In the genomic region with DNA sequence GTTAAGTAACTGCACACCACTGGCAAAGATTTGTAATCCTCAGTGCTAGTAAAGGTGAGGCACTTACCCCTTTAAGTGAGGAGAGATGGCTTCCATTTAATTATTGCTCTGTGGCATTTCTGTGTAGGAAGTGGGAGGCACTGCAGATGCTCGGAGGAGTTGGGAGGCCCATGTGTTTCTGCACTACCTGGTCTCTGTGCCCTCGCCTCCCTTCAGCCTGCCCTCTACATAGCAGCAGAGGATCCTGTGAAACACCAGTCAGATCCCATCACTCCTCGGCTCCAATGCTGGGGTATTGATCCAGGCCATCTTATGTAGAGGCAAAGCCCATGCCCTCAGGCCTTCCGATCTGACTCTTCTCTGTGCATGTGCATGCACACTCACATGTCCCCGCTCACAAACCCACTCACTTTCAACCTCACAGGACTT, we compare ENCODE assay signal across 9 cellular contexts.
DNase-seq lines count a peak whose midpoint lies in the region; ATAC-seq, FAIRE-seq and TF ChIP-seq lines count a peak whose summit lies in the region.
"Had no signal": no experiment of that assay in that cellular context is flagged by ENCODE, and none has a peak within 500 bp of the region (broad histone marks: within the 10 kb centered on the region; RNA-seq: fewer than 3 reads in every experiment).

No MANE protein-coding gene starts in this region.

- peaks cover 50% of the 10 kb centered on the region for H3K4me1 Mint-ChIP-seq in activated T-helper 2 cell treated with anti-CD3 and anti-CD28 coated beads, Interferon-gamma antibody, Interleukin-2, Interleukin-4, amounts not matched to agents 10 μg/mL and 5 μg/mL and 100 μg/mL, durations not matched to agents 14 hours and 24 hours and 36 hours (ENCODE audit: low read depth)
- peaks cover 32 to 52% (median 40%) of the 10 kb centered on the region in 4 donors for H3K4me1 Mint-ChIP-seq in naive thymus-derived CD8-positive, alpha-beta T cell

- H3K9me3 Mint-ChIP-seq in activated T-helper 2 cell treated with anti-CD3 and anti-CD28 coated beads, Interferon-gamma antibody, Interleukin-2, Interleukin-4, amounts not matched to agents 10 μg/mL and 5 μg/mL and 100 μg/mL, durations not matched to agents 14 hours and 24 hours and 36 hours, result no peaks in the 10 kb centered on the region
- H3K9me3 Mint-ChIP-seq in naive thymus-derived CD8-positive, alpha-beta T cell, result no peaks in the 10 kb centered on the region

- POLR2A ChIA-PET in naive thymus-derived CD8-positive, alpha-beta T cell (lab: Charles Lee), result no interaction called here

- intact Hi-C loops in activated T-helper 2 cell treated with anti-CD3 and anti-CD28 coated beads, Interferon-gamma antibody, Interleukin-2, Interleukin-4, amounts not matched to agents 10 μg/mL and 5 μg/mL and 100 μg/mL, durations not matched to agents 14 hours and 24 hours and 36 hours (cut with micrococcal nuclease), result loop anchor here (1.0 to 2.0 kb wide), 3 partner anchors 9 to 171 kb away; a partner anchor contains a TSS

- H3K27me3 Mint-ChIP-seq in activated T-helper 2 cell treated with anti-CD3 and anti-CD28 coated beads, Interferon-gamma antibody, Interleukin-2, Interleukin-4, amounts not matched to agents 10 μg/mL and 5 μg/mL and 100 μg/mL, durations not matched to agents 14 hours and 24 hours and 36 hours (ENCODE audit: low read depth), result no peaks in the 10 kb centered on the region
- no peaks in the 10 kb centered on the region for H3K27me3 Mint-ChIP-seq in naive thymus-derived CD8-positive, alpha-beta T cell

- peak; percentile 72 to 81 for ATAC-seq in naive thymus-derived CD8-positive, alpha-beta T cell
- ATAC-seq in HG03457 (IDR thresholded peaks at IDR 0.05; ENCODE audit: unreplicated experiment) (no peak), GM18867 (IDR thresholded peaks at IDR 0.05; ENCODE audit: unreplicated experiment) (no peak)

- peak overlapping the region; percentile 78 for H3K4me3 Mint-ChIP-seq in activated T-helper 2 cell treated with anti-CD3 and anti-CD28 coated beads, Interferon-gamma antibody, Interleukin-2, Interleukin-4, amounts not matched to agents 10 μg/mL and 5 μg/mL and 100 μg/mL, durations not matched to agents 14 hours and 24 hours and 36 hours (ENCODE audit: low read depth)
- H3K4me3 Mint-ChIP-seq in naive thymus-derived CD8-positive, alpha-beta T cell, result peak overlapping the region; percentile 59 to 94 (median 90)

- TF ChIP-seq POLR2A in GM12891 (IDR thresholded peaks at IDR 0.05; ENCODE audit: low read depth, low read length), result no peak

- H3K27ac Mint-ChIP-seq in activated T-helper 2 cell treated with anti-CD3 and anti-CD28 coated beads, Interferon-gamma antibody, Interleukin-2, Interleukin-4, amounts not matched to agents 10 μg/mL and 5 μg/mL and 100 μg/mL, durations not matched to agents 14 hours and 24 hours and 36 hours, result peak overlapping the region; percentile 87
- H3K27ac Mint-ChIP-seq in naive thymus-derived CD8-positive, alpha-beta T cell, result peak overlapping the region; percentile 71 to 99 (median 95)

- no peaks in the 10 kb centered on the region for H3K36me3 Mint-ChIP-seq in activated T-helper 2 cell treated with anti-CD3 and anti-CD28 coated beads, Interferon-gamma antibody, Interleukin-2, Interleukin-4, amounts not matched to agents 10 μg/mL and 5 μg/mL and 100 μg/mL, durations not matched to agents 14 hours and 24 hours and 36 hours (ENCODE audit: low read depth)
- H3K36me3 Mint-ChIP-seq in naive thymus-derived CD8-positive, alpha-beta T cell, result no peaks in the 10 kb centered on the region

- FAIRE-seq in GM12891 (lab: Jason Lieb, UNC), result peak; percentile 60

- DNase-seq in GM12891 (ENCODE audit: insufficient read length, low spot score) (no peak), Kasumi-1 (lab: John Stamatoyannopoulos, UW) (peak; percentile 38 to 54), NCI-H345 (lab: John Stamatoyannopoulos, UW) (no peak), NCI-H2081 (lab: John Stamatoyannopoulos, UW) (no peak)
- no peak for DNase-seq in activated T-helper 2 cell treated with anti-CD3 and anti-CD28 coated beads, Interferon-gamma antibody, Interleukin-2, Interleukin-4, amounts not matched to agents 10 μg/mL and 5 μg/mL and 100 μg/mL, durations not matched to agents 14 hours and 24 hours and 36 hours (ENCODE audit: low spot score)
- peak in 4 of 10 donors; percentile 16 to 62 (median 22) for DNase-seq in naive thymus-derived CD8-positive, alpha-beta T cell
- DNase-seq: cerebellar nuclear complex had no signal

TF ChIP-seq in GM12891, 5 proteins besides CTCF, POLR2A, EP300 and RAD21:
- TF ChIP-seq PAX5 (IDR thresholded peaks at IDR 0.05; ENCODE audit: insufficient read depth, low read length, severe bottlenecking) (no peak), POU2F2 (IDR thresholded peaks at IDR 0.05; ENCODE audit: low read depth, low read length) (no peak), TAF1 (IDR thresholded peaks at IDR 0.05; ENCODE audit: low read depth, low read length) (no peak), POLR2AphosphoS5 (IDR thresholded peaks at IDR 0.05; ENCODE audit: low read depth, low read length) (no peak), SPI1 (IDR thresholded peaks at IDR 0.05; ENCODE audit: low read depth, low read length) (no peak)

Comparison
In these comparisons a context has a peak if more than half of its experiments do, and no peak if none do; other contexts are left out.
1. DNase-seq: peak in Kasumi-1 (2 of 2); none in GM12891 (single experiment), activated T-helper 2 cell treated with anti-CD3 and anti-CD28 coated beads, Interferon-gamma antibody, Interleukin-2, Interleukin-4, amounts not matched to agents 10 μg/mL and 5 μg/mL and 100 μg/mL, durations not matched to agents 14 hours and 24 hours and 36 hours (single experiment), NCI-H345 (single experiment) and NCI-H2081 (0 of 2).
2. ATAC-seq: peak in naive thymus-derived CD8-positive, alpha-beta T cell (2 of 2); none in HG03457 (single experiment) and GM18867 (single experiment).